Comparison of ENCODE assay signal across 22 cellular contexts in the genomic region with DNA sequence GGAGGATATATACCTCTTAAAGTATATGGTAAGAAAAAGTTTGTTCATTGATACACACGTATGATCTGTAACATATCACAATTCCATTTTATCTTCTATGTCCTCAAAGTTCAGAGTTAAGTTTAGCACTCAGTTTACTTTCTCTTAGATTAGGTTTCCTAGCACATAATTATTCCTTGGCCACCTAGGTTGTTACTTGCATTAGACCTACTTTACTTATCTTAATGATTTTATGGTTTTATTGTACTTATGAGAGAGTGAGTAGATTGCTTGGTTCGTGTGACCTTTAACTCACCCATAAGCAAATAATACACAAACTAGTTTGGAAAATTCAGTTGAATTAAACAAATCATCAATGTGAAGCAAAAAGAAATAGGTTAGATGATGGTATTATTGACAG. TPM values are rescaled to one million over a fixed set of nuclear protein-coding genes. Genes with fewer than 3 reads are reported as not detected.
DNase-seq lines count a peak whose midpoint lies in the region; ATAC-seq, FAIRE-seq and TF ChIP-seq lines count a peak whose summit lies in the region.
"Had no signal": no experiment of that assay in that cellular context is flagged by ENCODE, and none has a peak within 500 bp of the region (broad histone marks: within the 10 kb centered on the region; RNA-seq: fewer than 3 reads in every experiment).

No MANE protein-coding gene starts in this region.

- H3K27ac ChIP-seq in small intestine (ENCODE audit: low read depth in 1 of 2, low read length in 1 of 2), result no peak overlapping the region
- H3K27ac ChIP-seq: BLaER1 had no signal

- no peak for TF ChIP-seq CTCF in mucosa of descending colon (IDR thresholded peaks at IDR 0.05)

- WGBS in small intestine, 3 donors, result 9 to 25% (median 19%) methylated on average over 2 of the region's 2 CpGs

- DNase-seq in NCI-H526 (lab: John Stamatoyannopoulos, UW) (peak; percentile 74 to 84), NCI-H526 treated with DMSO at 0.1 percent for 48 hours (lab: John Stamatoyannopoulos, UW) (peak; percentile 86), mucosa of descending colon (no peak), small intestine (peak; percentile 82), DMS53 (lab: John Stamatoyannopoulos, UW) (no peak)
- DNase-seq in activated naive CD4-positive, alpha-beta T cell (lab: John Stamatoyannopoulos, UW), result no peak
- DNase-seq: 8988T; ACHN; BE2C; C1 segment of cervical spinal cord; CD4-positive, alpha-beta memory T cell; CD4-positive, CD25-positive, alpha-beta regulatory T cell; CD8-positive, alpha-beta memory T cell; COR-L47; DMS 273 treated with DMSO at 0.1 percent for 48 hours; DMS153; DMS79 treated with DMSO at 0.1 percent for 48 hours; GF-D8 had no signal

- H3K4me1 ChIP-seq in mucosa of descending colon (ENCODE audit: low read depth) (no peaks in the 10 kb centered on the region), small intestine (ENCODE audit: control insufficient read depth in 2 of 2, insufficient read depth in 1 of 2, low read depth in 1 of 2, low read length in 1 of 2) (peaks cover 0 to 2% of the 10 kb centered on the region in 2 donors)
- H3K4me1 ChIP-seq: BE2C, BLaER1 had no signal

- peak; percentile 81 for ATAC-seq in mucosa of descending colon
- no peak for ATAC-seq in GM19467 (IDR thresholded peaks at IDR 0.05; ENCODE audit: unreplicated experiment)

- no peaks in the 10 kb centered on the region for H3K9me3 ChIP-seq in mucosa of descending colon
- H3K9me3 ChIP-seq in small intestine (ENCODE audit: control insufficient read depth, low read depth), result no peaks in the 10 kb centered on the region
- H3K9me3 ChIP-seq: BE2C, BLaER1 had no signal

- H3K27me3 ChIP-seq in small intestine (ENCODE audit: control insufficient read depth in 2 of 2, insufficient read depth in 2 of 2, low read length in 2 of 2), result no peaks in the 10 kb centered on the region
- H3K27me3 ChIP-seq: BLaER1 had no signal

- intact Hi-C loops in mucosa of descending colon (cut with DNase I, micrococcal nuclease), result no loop called here

- no peaks in the 10 kb centered on the region for H3K36me3 ChIP-seq in mucosa of descending colon (ENCODE audit: low read depth)
- H3K36me3 ChIP-seq in small intestine (ENCODE audit: control insufficient read depth in 2 of 2, insufficient read depth in 2 of 2, low read length in 2 of 2), result no peaks in the 10 kb centered on the region
- H3K36me3 ChIP-seq: BE2C, BLaER1 had no signal

- FAIRE-seq in small intestine (lab: Jason Lieb, UNC), result peak; percentile 77
- FAIRE-seq: GM12891, GM19239 had no signal

- H3K4me3 ChIP-seq in mucosa of descending colon (no peak overlapping the region), small intestine (ENCODE audit: low read depth in 1 of 2, low read length in 2 of 2) (no peak overlapping the region)
- H3K4me3 ChIP-seq: BLaER1 had no signal

RNA-seq across cellular contexts. Expression of a gene that starts 33.9 kb away (rescaled TPM):
- 1 to 10 TPM; 3.8 to 6.7 (median 6.0) TPM for total RNA-seq in mucosa of descending colon
- 1 to 10 TPM in 2 of 3 donors, under 1 TPM in 1; 0.45 to 1.4 (median 1.1) TPM for polyA plus RNA-seq in small intestine

Comparison
In these comparisons a context has a peak if more than half of its experiments do, and no peak if none do; other contexts are left out.
1. DNase-seq: peak in NCI-H526 (2 of 2), NCI-H526 treated with DMSO at 0.1 percent for 48 hours (single experiment) and small intestine (single experiment); none in mucosa of descending colon (0 of 3), activated naive CD4-positive, alpha-beta T cell (0 of 4) and DMS53 (single experiment).